19 cellular contexts compared by ENCODE assay signal in the genomic region with DNA sequence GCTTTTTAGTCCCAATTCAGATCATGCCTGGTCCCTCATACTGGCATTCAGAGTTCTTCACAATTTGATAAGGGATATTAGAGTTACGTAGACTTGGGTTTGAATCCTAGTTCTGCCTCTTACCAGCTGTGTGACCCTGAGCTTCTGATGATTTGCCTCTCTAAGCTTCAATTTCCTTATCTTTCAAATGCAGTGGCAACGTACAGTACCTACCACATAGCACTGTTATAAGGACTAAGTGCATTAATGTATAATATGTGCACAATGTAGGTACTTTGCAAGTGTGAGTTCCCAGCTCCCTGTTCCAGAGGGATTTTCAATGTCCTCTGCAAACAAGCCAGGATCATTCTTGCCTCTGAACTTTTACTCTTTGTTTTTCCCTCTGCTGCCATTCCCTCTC. TPM values are rescaled to one million over a fixed set of nuclear protein-coding genes. Genes with fewer than 3 reads are reported as not detected.
DNase-seq lines count a peak whose midpoint lies in the region; ATAC-seq, FAIRE-seq and TF ChIP-seq lines count a peak whose summit lies in the region.
"Had no signal": no experiment of that assay in that cellular context is flagged by ENCODE, and none has a peak within 500 bp of the region (broad histone marks: within the 10 kb centered on the region; RNA-seq: fewer than 3 reads in every experiment).

No MANE protein-coding gene starts in this region.

- TF ChIP-seq RAD21 in K562 (CRISPR knock-in tag; conservative IDR thresholded peaks at IDR 0.05 in 1 of 2, IDR thresholded peaks at IDR 0.05 in 1 of 2), result no peak

- H3K27me3 ChIP-seq in K562 (ENCODE audit: control insufficient read depth in 2 of 2, insufficient read depth in 2 of 2, low read length in 2 of 2), result no peaks in the 10 kb centered on the region
- H3K27me3 ChIP-seq in BE2C, result no peaks in the 10 kb centered on the region
- H3K27me3 ChIP-seq: Peyer's patch, stomach had no signal

- H3K79me2 ChIP-seq in K562 (ENCODE audit: control insufficient read depth, insufficient read depth, low read length), result peaks cover 97% of the 10 kb centered on the region

- BruUV-seq in K562 (replicated peaks; lab: Mats Ljungman, UMichigan), result no TSS peak

- peak overlapping the region; percentile 94 for H3K27ac ChIP-seq in K562 (ENCODE audit: extremely low read depth, low read depth, low read length)
- H3K27ac ChIP-seq: GM23248, KMS-11 had no signal

- H3K36me3 ChIP-seq in K562 (ENCODE audit: control insufficient read depth, insufficient read depth, low read length) (peaks cover 82% of the 10 kb centered on the region), BE2C (no peaks in the 10 kb centered on the region)

- intact Hi-C loops in K562 (cut with micrococcal nuclease), result no loop called here

- no peak overlapping the region for H3K4me3 Mint-ChIP-seq in activated CD4-positive, alpha-beta T cell treated with anti-CD3 and anti-CD28 coated beads, Interleukin-2, amount 10 ng/mL, durations not matched to agents 7 days and 5 days
- H3K4me3 Mint-ChIP-seq in stimulated activated effector memory CD8-positive, alpha-beta T cell treated with anti-CD3 and anti-CD28 coated beads, Interleukin-12 subunit alpha, Interleukin-12 subunit beta, amount 100 ng/mL, for 72 hours, result peak overlapping the region; percentile 82
- H3K4me3 Mint-ChIP-seq: nephron progenitor cell, WTC11 had no signal

- no peaks in the 10 kb centered on the region for H3K9me3 ChIP-seq in K562 (replicated peaks; ENCODE audit: control insufficient read depth, insufficient read depth, low read depth, low read length)
- no peaks in the 10 kb centered on the region for H3K9me3 ChIP-seq in BE2C
- H3K9me3 ChIP-seq: Peyer's patch, stomach had no signal

- H4K20me1 ChIP-seq in K562 (replicated peaks; ENCODE audit: control insufficient read depth, insufficient read depth, low read length), result no peaks in the 10 kb centered on the region; the same call in 1 of the 2 replicates

- peaks cover 77% of the 10 kb centered on the region for H3K4me1 Mint-ChIP-seq in activated CD4-positive, alpha-beta T cell treated with anti-CD3 and anti-CD28 coated beads, Interleukin-2, amount 10 ng/mL, durations not matched to agents 7 days and 5 days
- H3K4me1 Mint-ChIP-seq in stimulated activated effector memory CD8-positive, alpha-beta T cell treated with anti-CD3 and anti-CD28 coated beads, Interleukin-12 subunit alpha, Interleukin-12 subunit beta, amount 100 ng/mL, for 72 hours, result peaks cover 82% of the 10 kb centered on the region

- H3K27ac Mint-ChIP-seq in activated CD4-positive, alpha-beta T cell treated with anti-CD3 and anti-CD28 coated beads, Interleukin-2, amount 10 ng/mL, durations not matched to agents 7 days and 5 days, result peak overlapping the region; percentile 78
- peak overlapping the region; percentile 93 for H3K27ac Mint-ChIP-seq in stimulated activated effector memory CD8-positive, alpha-beta T cell treated with anti-CD3 and anti-CD28 coated beads, Interleukin-12 subunit alpha, Interleukin-12 subunit beta, amount 100 ng/mL, for 72 hours

- ATAC-seq in K562, result no peak
- ATAC-seq in stimulated activated effector memory CD8-positive, alpha-beta T cell treated with anti-CD3 and anti-CD28 coated beads, Interleukin-12 subunit alpha, Interleukin-12 subunit beta, amount 100 ng/mL, for 72 hours, result no peak
- ATAC-seq in GM19328 (IDR thresholded peaks at IDR 0.05; ENCODE audit: unreplicated experiment), result no peak
- ATAC-seq: WTC11 had no signal

- CTCF ChIA-PET in activated CD4-positive, alpha-beta T cell treated with anti-CD3 and anti-CD28 coated beads, Interleukin-2, amount 10 ng/mL, durations not matched to agents 7 days and 5 days (lab: Charles Lee), result interaction anchor here (1.0 to 19.7 kb wide), 3 partner anchors 8 to 24 kb away, joined by 4 to 355 read pairs (median 16); partner anchors contain the start of genes RHOG and STIM1
- CTCF ChIA-PET in K562 (lab: Yijun Ruan, JAX; ENCODE audit: low intra/inter-chr PET ratio), result no interaction called here

- no peak overlapping the region for H3K4me3 ChIP-seq in K562
- H3K4me3 ChIP-seq in BE2C (ENCODE audit: low read depth, low read length), result no peak overlapping the region
- H3K4me3 ChIP-seq: GM23248, Peyer's patch had no signal

- no peaks in the 10 kb centered on the region for H3K27me3 Mint-ChIP-seq in activated CD4-positive, alpha-beta T cell treated with anti-CD3 and anti-CD28 coated beads, Interleukin-2, amount 10 ng/mL, durations not matched to agents 7 days and 5 days

- peak; percentile 76 for FAIRE-seq in K562 (lab: Jason Lieb, UNC)
- FAIRE-seq: urothelium cell line had no signal

- no peak for DNase-seq in activated CD4-positive, alpha-beta T cell treated with anti-CD3 and anti-CD28 coated beads, Interleukin-2, amount 10 ng/mL, durations not matched to agents 7 days and 5 days
- DNase-seq in activated CD4-positive, alpha-beta T cell treated with anti-CD3 and anti-CD28 coated beads for 1 hour, result no peak
- DNase-seq in OCI-M1 (lab: John Stamatoyannopoulos, UW) (peak; percentile 72), K562 (ENCODE audit: extremely low read depth in 1 of 4, low spot score in 3 of 4) (no peak), foreskin melanocyte (no peak), BE2C (no peak)
- DNase-seq in stimulated activated effector memory CD8-positive, alpha-beta T cell treated with anti-CD3 and anti-CD28 coated beads, Interleukin-12 subunit alpha, Interleukin-12 subunit beta, amount 100 ng/mL, for 72 hours (ENCODE audit: low spot score in 2 of 2), result no peak
- DNase-seq: COR-L47, cortex of kidney, GM23248, NCI-H2171 treated with DMSO at 0.1 percent for 48 hours, NCI-H82, nephron progenitor cell, Peyer's patch, stomach had no signal

- in situ Hi-C loops in K562 (cut with MboI), result no loop called here

- H3K9me1 ChIP-seq in K562 (ENCODE audit: control insufficient read depth, insufficient read depth, low read length), result no peaks in the 10 kb centered on the region

- peaks cover 61% of the 10 kb centered on the region for H3K36me3 Mint-ChIP-seq in activated CD4-positive, alpha-beta T cell treated with anti-CD3 and anti-CD28 coated beads, Interleukin-2, amount 10 ng/mL, durations not matched to agents 7 days and 5 days (ENCODE audit: low read depth)
- peaks cover 96% of the 10 kb centered on the region for H3K36me3 Mint-ChIP-seq in stimulated activated effector memory CD8-positive, alpha-beta T cell treated with anti-CD3 and anti-CD28 coated beads, Interleukin-12 subunit alpha, Interleukin-12 subunit beta, amount 100 ng/mL, for 72 hours

- no peak for TF ChIP-seq POLR2A in K562 (conservative IDR thresholded peaks at IDR 0.05)

- H2AFZ ChIP-seq in K562 (ENCODE audit: low read depth, low read length), result no peak overlapping the region
- H2AFZ ChIP-seq: GM23248 had no signal

- peak overlapping the region in 1 of 2 experiments; percentile 76; a peak in 3 of 4 replicates for H3K9ac ChIP-seq in K562 (ENCODE audit: insufficient read depth in 1 of 2, low read depth in 2 of 2, low read length in 2 of 2)
- H3K9ac ChIP-seq: GM23248, KMS-11 had no signal

- H3K9me3 Mint-ChIP-seq in activated CD4-positive, alpha-beta T cell treated with anti-CD3 and anti-CD28 coated beads, Interleukin-2, amount 10 ng/mL, durations not matched to agents 7 days and 5 days, result no peaks in the 10 kb centered on the region
- no peaks in the 10 kb centered on the region for H3K9me3 Mint-ChIP-seq in stimulated activated effector memory CD8-positive, alpha-beta T cell treated with anti-CD3 and anti-CD28 coated beads, Interleukin-12 subunit alpha, Interleukin-12 subunit beta, amount 100 ng/mL, for 72 hours
- H3K9me3 Mint-ChIP-seq: nephron progenitor cell, WTC11 had no signal

- TF ChIP-seq CTCF in K562 (IDR thresholded peaks at IDR 0.05 in 2 of 3, conservative IDR thresholded peaks at IDR 0.05 in 1 of 3; ENCODE audit: insufficient read depth in 2 of 3, low read depth in 1 of 3, low read length in 3 of 3) (no peak), BE2C (IDR thresholded peaks at IDR 0.05; ENCODE audit: low read depth, low read length) (no peak)

- H3K4me2 ChIP-seq in K562 (ENCODE audit: insufficient read depth, low read length), result peak overlapping the region; percentile 82
- H3K4me2 ChIP-seq: KMS-11 had no signal

- H3K4me1 ChIP-seq in K562 (replicated peaks in 1 of 2; ENCODE audit: control insufficient read depth in 2 of 2, insufficient read depth in 2 of 2, low read length in 2 of 2) (peaks cover 53 to 75% of the 10 kb centered on the region in 2 experiments), BE2C (no peaks in the 10 kb centered on the region)

- POLR2A ChIA-PET in activated CD4-positive, alpha-beta T cell treated with anti-CD3 and anti-CD28 coated beads, Interleukin-2, amount 10 ng/mL, durations not matched to agents 7 days and 5 days (lab: Charles Lee), result no interaction called here
- POLR2A ChIA-PET in K562 (lab: Yijun Ruan, JAX), result interaction anchor here (0.5 to 2.5 kb wide), 4 partner anchors 8 to 189 kb away, joined by 3 to 8 read pairs (median 5); no protein-coding TSS in a partner anchor

- TF ChIP-seq EP300 in K562 (IDR thresholded peaks at IDR 0.05; ENCODE audit: low read length), result peak; percentile 39; the same call in 1 of the 2 replicates

- 14% methylated on average over 2 of the region's 2 CpGs for WGBS in K562 (ENCODE audit: insufficient coverage, low coverage, missing lambda C conversion rate)

RNA-seq across cellular contexts. Expression of gene RHOG, which starts 7.3 kb away (rescaled TPM):
- 100 to 1,000 TPM; 158 to 172 TPM for total RNA-seq in activated CD4-positive, alpha-beta T cell treated with anti-CD3 and anti-CD28 coated beads, Interleukin-2, amount 10 ng/mL, durations not matched to agents 7 days and 5 days
- 27.7 and 100.0 TPM in 2 replicates for total RNA-seq in K562 (2011; cell fraction: chromatin; rRNA removed; ENCODE audit: low replicate concordance)
- 89.7 and 100 TPM in 2 replicates for total RNA-seq in K562 (2011; cell fraction: nucleolus; rRNA removed)
- 70.6 and 86.3 TPM in 2 replicates for total RNA-seq in K562 (2011; cell fraction: nucleoplasm; rRNA removed)
- total RNA-seq in K562 (2014; rRNA removed), result 80.3 and 117 TPM in 2 replicates
- total RNA-seq in K562 (2014; rRNA removed; fragmentation: Illumina TruSeq; extraction: Trizol), result 34.7 and 43.6 TPM in 2 replicates
- 70.0 and 71.8 TPM in 2 replicates for total RNA-seq in K562 (2015; rRNA removed; fragmentation: Illumina TruSeq; extraction: Trizol)
- 157 and 162 TPM in 2 replicates for total RNA-seq in K562 (2021)
- 112 and 121 TPM in 2 replicates for polyA plus RNA-seq in K562 (2011; rRNA removed)
- 199 and 423 TPM in 2 replicates for polyA plus RNA-seq in K562 (2011; cell fraction: cytosol; rRNA removed)
- polyA plus RNA-seq in K562 (2011; cell fraction: nucleus; rRNA removed), result 55.6 and 75.5 TPM in 2 replicates
- 177 and 217 TPM in 2 replicates for polyA plus RNA-seq in K562 (2012)
- 153 and 223 TPM in 2 replicates for polyA plus RNA-seq in K562 (2014; fragmentation: Illumina TruSeq; extraction: Trizol)
- 10 to 100 TPM; 22.6 to 36.8 TPM for polyA plus RNA-seq in K562 (2014; fragmentation: Nextera tagmentation; extraction: Ambion mirVana)
- polyA plus RNA-seq in K562 (2014; rRNA removed), result 134 and 159 TPM in 2 replicates
- 68.0 and 101 TPM in 2 replicates for polyA minus RNA-seq in K562 (2011; rRNA and poly(A)+ RNA removed)
- 169 and 173 TPM in 2 replicates for polyA minus RNA-seq in K562 (2011; cell fraction: cytosol; rRNA and poly(A)+ RNA removed)
- polyA minus RNA-seq in K562 (2011; cell fraction: nucleus; rRNA and poly(A)+ RNA removed), result 39.9 and 49.1 TPM in 2 replicates
- polyA plus RNA-seq in BE2C (2012; ENCODE audit: insufficient read depth, insufficient read length, low read depth), result 130 TPM

RNA-seq across cellular contexts. Expression of gene STIM1, which starts 22.0 kb away (rescaled TPM):
- 100 to 1,000 TPM; 103 to 108 TPM for total RNA-seq in activated CD4-positive, alpha-beta T cell treated with anti-CD3 and anti-CD28 coated beads, Interleukin-2, amount 10 ng/mL, durations not matched to agents 7 days and 5 days
- total RNA-seq in K562 (2011; cell fraction: chromatin; rRNA removed; ENCODE audit: low replicate concordance), result 148 and 250 TPM in 2 replicates
- total RNA-seq in K562 (2011; cell fraction: nucleolus; rRNA removed), result 183 and 205 TPM in 2 replicates
- 147 and 198 TPM in 2 replicates for total RNA-seq in K562 (2011; cell fraction: nucleoplasm; rRNA removed)
- total RNA-seq in K562 (2014; rRNA removed), result 22.1 and 23.9 TPM in 2 replicates
- 25.8 and 28.2 TPM in 2 replicates for total RNA-seq in K562 (2014; rRNA removed; fragmentation: Illumina TruSeq; extraction: Trizol)
- 18.3 and 20.6 TPM in 2 replicates for total RNA-seq in K562 (2015; rRNA removed; fragmentation: Illumina TruSeq; extraction: Trizol)
- 50.4 and 50.5 TPM in 2 replicates for total RNA-seq in K562 (2021)
- 30.2 and 42.1 TPM in 2 replicates for polyA plus RNA-seq in K562 (2011; rRNA removed)
- 32.2 and 32.4 TPM in 2 replicates for polyA plus RNA-seq in K562 (2011; cell fraction: cytosol; rRNA removed)
- polyA plus RNA-seq in K562 (2011; cell fraction: nucleus; rRNA removed), result 47.0 and 55.3 TPM in 2 replicates
- polyA plus RNA-seq in K562 (2012), result 55.9 and 67.3 TPM in 2 replicates
- 38.8 and 39.1 TPM in 2 replicates for polyA plus RNA-seq in K562 (2014; fragmentation: Illumina TruSeq; extraction: Trizol)
- 1 to 10 TPM; 7.7 to 8.0 TPM for polyA plus RNA-seq in K562 (2014; fragmentation: Nextera tagmentation; extraction: Ambion mirVana)
- 22.5 and 24.7 TPM in 2 replicates for polyA plus RNA-seq in K562 (2014; rRNA removed)
- polyA minus RNA-seq in K562 (2011; rRNA and poly(A)+ RNA removed), result 160 and 190 TPM in 2 replicates
- 46.1 and 63.4 TPM in 2 replicates for polyA minus RNA-seq in K562 (2011; cell fraction: cytosol; rRNA and poly(A)+ RNA removed)
- polyA minus RNA-seq in K562 (2011; cell fraction: nucleus; rRNA and poly(A)+ RNA removed), result 30.4 and 55.1 TPM in 2 replicates
- 29.2 TPM for polyA plus RNA-seq in BE2C (2012; ENCODE audit: insufficient read depth, insufficient read length, low read depth)

RNA-seq across cellular contexts. Expression of gene PGAP2, which starts 25.1 kb away (rescaled TPM):
- 10 to 100 TPM; 30.0 to 30.9 TPM for total RNA-seq in activated CD4-positive, alpha-beta T cell treated with anti-CD3 and anti-CD28 coated beads, Interleukin-2, amount 10 ng/mL, durations not matched to agents 7 days and 5 days
- 52.9 and 128 TPM in 2 replicates for total RNA-seq in K562 (2011; cell fraction: chromatin; rRNA removed; ENCODE audit: low replicate concordance)
- 70.0 and 81.9 TPM in 2 replicates for total RNA-seq in K562 (2011; cell fraction: nucleolus; rRNA removed)
- 77.8 and 87.7 TPM in 2 replicates for total RNA-seq in K562 (2011; cell fraction: nucleoplasm; rRNA removed)
- total RNA-seq in K562 (2014; rRNA removed) (17.9 and 26.9 TPM in 2 replicates), K562 (2014; rRNA removed; fragmentation: Illumina TruSeq; extraction: Trizol) (18.4 and 20.2 TPM in 2 replicates), K562 (2015; rRNA removed; fragmentation: Illumina TruSeq; extraction: Trizol) (20.6 and 22.7 TPM in 2 replicates), K562 (2021) (35.2 and 38.0 TPM in 2 replicates)
- polyA plus RNA-seq in K562 (2011; rRNA removed) (47.2 and 57.2 TPM in 2 replicates), K562 (2014; fragmentation: Illumina TruSeq; extraction: Trizol) (46.4 and 49.7 TPM in 2 replicates), K562 (2014; fragmentation: Nextera tagmentation; extraction: Ambion mirVana) (10 to 100 TPM; 33.7 to 40.0 TPM), K562 (2014; rRNA removed) (31.8 and 34.9 TPM in 2 replicates)
- 61.2 and 89.0 TPM in 2 replicates for polyA plus RNA-seq in K562 (2011; cell fraction: cytosol; rRNA removed)
- polyA plus RNA-seq in K562 (2011; cell fraction: nucleus; rRNA removed), result 177 and 185 TPM in 2 replicates
- polyA plus RNA-seq in K562 (2012), result 38.5 and 43.9 TPM in 2 replicates
- 32.7 and 40.7 TPM in 2 replicates for polyA minus RNA-seq in K562 (2011; rRNA and poly(A)+ RNA removed)
- 16.9 and 30.9 TPM in 2 replicates for polyA minus RNA-seq in K562 (2011; cell fraction: cytosol; rRNA and poly(A)+ RNA removed)
- 18.3 and 23.0 TPM in 2 replicates for polyA minus RNA-seq in K562 (2011; cell fraction: nucleus; rRNA and poly(A)+ RNA removed)
- 9.8 TPM for polyA plus RNA-seq in BE2C (2012; ENCODE audit: insufficient read depth, insufficient read length, low read depth)

RNA-seq across cellular contexts. Expression of gene NUP98, which starts 36.1 kb away (rescaled TPM):
- 100 to 1,000 TPM in 1 of 2 experiments, 10 to 100 TPM in 1; 94.7 to 116 TPM for total RNA-seq in activated CD4-positive, alpha-beta T cell treated with anti-CD3 and anti-CD28 coated beads, Interleukin-2, amount 10 ng/mL, durations not matched to agents 7 days and 5 days
- 342 and 546 TPM in 2 replicates for total RNA-seq in K562 (2011; cell fraction: chromatin; rRNA removed; ENCODE audit: low replicate concordance)
- total RNA-seq in K562 (2011; cell fraction: nucleolus; rRNA removed), result 195 and 218 TPM in 2 replicates
- total RNA-seq in K562 (2011; cell fraction: nucleoplasm; rRNA removed), result 297 and 312 TPM in 2 replicates
- total RNA-seq in K562 (2014; rRNA removed) (143 TPM in 2 replicates), K562 (2014; rRNA removed; fragmentation: Illumina TruSeq; extraction: Trizol) (116 and 118 TPM in 2 replicates), K562 (2015; rRNA removed; fragmentation: Illumina TruSeq; extraction: Trizol) (164 and 182 TPM in 2 replicates), K562 (2021) (122 and 130 TPM in 2 replicates)
- polyA plus RNA-seq in K562 (2011; rRNA removed) (132 and 146 TPM in 2 replicates), K562 (2014; fragmentation: Illumina TruSeq; extraction: Trizol) (196 and 197 TPM in 2 replicates), K562 (2014; fragmentation: Nextera tagmentation; extraction: Ambion mirVana) (10 to 100 TPM; 45.1 to 60.8 TPM), K562 (2014; rRNA removed) (128 and 131 TPM in 2 replicates)
- polyA plus RNA-seq in K562 (2011; cell fraction: cytosol; rRNA removed), result 259 and 340 TPM in 2 replicates
- 203 and 273 TPM in 2 replicates for polyA plus RNA-seq in K562 (2011; cell fraction: nucleus; rRNA removed)
- 80.8 and 90.3 TPM in 2 replicates for polyA plus RNA-seq in K562 (2012)
- 279 and 376 TPM in 2 replicates for polyA minus RNA-seq in K562 (2011; rRNA and poly(A)+ RNA removed)
- 161 and 183 TPM in 2 replicates for polyA minus RNA-seq in K562 (2011; cell fraction: cytosol; rRNA and poly(A)+ RNA removed)
- 94.9 and 145 TPM in 2 replicates for polyA minus RNA-seq in K562 (2011; cell fraction: nucleus; rRNA and poly(A)+ RNA removed)
- polyA plus RNA-seq in BE2C (2012; ENCODE audit: insufficient read depth, insufficient read length, low read depth), result 36.4 TPM
